Comparison of ENCODE assay signal across 17 cellular contexts in genomic region chr7:124482229-124482628, GRCh38.
DNase-seq lines count a peak whose midpoint lies in the region; ATAC-seq and TF ChIP-seq lines count a peak whose summit lies in the region.
"Had no signal": no experiment of that assay in that cellular context is flagged by ENCODE, and none has a peak within 500 bp of the region (broad histone marks: within the 10 kb centered on the region; RNA-seq: fewer than 3 reads in every experiment).

No MANE protein-coding gene starts in this region.

- H3K79me2 ChIP-seq in PC-3 (ENCODE audit: low read length), result no peaks in the 10 kb centered on the region
- no peaks in the 10 kb centered on the region for H3K79me2 ChIP-seq in Karpas-422 (ENCODE audit: low read length)

- TF ChIP-seq CTCF in PC-3 (conservative IDR thresholded peaks at IDR 0.05; ENCODE audit: low read depth, low read length) (no peak), epithelial cell of esophagus (IDR thresholded peaks at IDR 0.05; ENCODE audit: insufficient read depth, low read depth, low read length, missing control alignments) (no peak)

- POLR2A ChIA-PET in PC-3 (lab: Charles Lee; ENCODE audit: unreplicated experiment), result interaction anchor here (0.5 kb wide), 1 partner anchor 747 kb away, joined by 13 read pairs; no protein-coding TSS in a partner anchor

- CTCF ChIA-PET in PC-3 (lab: Charles Lee), result interaction anchor here (0.5 to 1.2 kb wide), 3 partner anchors 12 to 283 kb away, joined by 3 to 7 read pairs (median 3); partner anchors contain the start of gene GPR37

- H3K9me2 ChIP-seq in PC-3 (replicated peaks; ENCODE audit: low read length) (no peaks in the 10 kb centered on the region), Karpas-422 (replicated peaks; ENCODE audit: insufficient read depth, low read length) (no peaks in the 10 kb centered on the region)

- no peaks in the 10 kb centered on the region for H3K36me3 ChIP-seq in PC-3 (ENCODE audit: low read depth, low read length)
- H3K36me3 ChIP-seq in Karpas-422 (ENCODE audit: insufficient read depth, low read length), result no peaks in the 10 kb centered on the region

- intact Hi-C loops in PC-3 (cut with micrococcal nuclease), result loop anchor here (2.0 to 5.0 kb wide), 3 partner anchors 19 to 285 kb away; partner anchors contain the start of gene GPR37

- peak; percentile 45 for DNase-seq in DMS53 (lab: John Stamatoyannopoulos, UW)
- no peak for DNase-seq in DMS53 treated with DMSO at 0.1 percent for 48 hours (lab: John Stamatoyannopoulos, UW; ENCODE audit: unreplicated experiment)
- DNase-seq in PC-3, result peak; percentile 87
- peak; percentile 8 for DNase-seq in epithelial cell of esophagus (ENCODE audit: low read depth)
- no peak for DNase-seq in DMS79 (lab: John Stamatoyannopoulos, UW)
- no peak for DNase-seq in Karpas-422
- no peak for DNase-seq in D341Med (ENCODE audit: low spot score)
- DNase-seq: 8988T; C1 segment of cervical spinal cord; Calu3; CD4-positive, alpha-beta memory T cell; COR-L47; DMS153; DND-41; H7; HCEC 1CT had no signal

- no peaks in the 10 kb centered on the region for H3F3A ChIP-seq in PC-3 (ENCODE audit: low read length, unreplicated experiment)

- peak; percentile 99 for ATAC-seq in PC-3
- ATAC-seq: GM12878 had no signal

- H3K9ac ChIP-seq in PC-3 (ENCODE audit: low read length) (no peak overlapping the region), Karpas-422 (ENCODE audit: low read length) (no peak overlapping the region)

- H3K27ac ChIP-seq in PC-3 (ENCODE audit: low read length), result peak overlapping the region; percentile 49
- H3K27ac ChIP-seq in Karpas-422 (ENCODE audit: low read length), result no peak overlapping the region

- BruUV-seq in PC-3 (replicated peaks; lab: Mats Ljungman, UMichigan), result no TSS peak

- no peaks in the 10 kb centered on the region for H4K20me1 ChIP-seq in PC-3 (ENCODE audit: low read length)
- H4K20me1 ChIP-seq in Karpas-422 (ENCODE audit: insufficient read depth, low read depth, low read length), result no peaks in the 10 kb centered on the region

- H2AFZ ChIP-seq in PC-3 (ENCODE audit: low read length) (peak overlapping the region; percentile 19; the same call in 1 of the 2 replicates), Karpas-422 (ENCODE audit: low read length) (no peak overlapping the region)

- peak overlapping the region; percentile 44 for H3K4me2 ChIP-seq in PC-3 (ENCODE audit: low read length)
- no peak overlapping the region for H3K4me2 ChIP-seq in Karpas-422 (ENCODE audit: low read depth, low read length, poor library complexity, severe bottlenecking)

- peaks cover 16% of the 10 kb centered on the region for H3K4me1 ChIP-seq in PC-3 (ENCODE audit: insufficient read depth, low read length)
- H3K4me1 ChIP-seq in Karpas-422 (ENCODE audit: low read length), result no peaks in the 10 kb centered on the region

- H3K9me3 ChIP-seq in PC-3 (ENCODE audit: low read length) (no peaks in the 10 kb centered on the region), Karpas-422 (ENCODE audit: low read length) (no peaks in the 10 kb centered on the region; the same call in 1 of the 2 replicates)

- H3K4me3 ChIP-seq in PC-3 (ENCODE audit: low read length) (no peak overlapping the region), epithelial cell of esophagus (ENCODE audit: low read length) (no peak overlapping the region), Karpas-422 (ENCODE audit: low read length) (no peak overlapping the region)
- H3K4me3 ChIP-seq: GM12878 had no signal

- H3K27me3 ChIP-seq in PC-3 (ENCODE audit: low read length) (no peaks in the 10 kb centered on the region), Karpas-422 (ENCODE audit: low read length) (no peaks in the 10 kb centered on the region)

Comparison
In these comparisons a context has a peak if more than half of its experiments do, and no peak if none do; other contexts are left out.
1. DNase-seq: peak in DMS53 (single experiment), PC-3 (single experiment) and epithelial cell of esophagus (single experiment); none in DMS53 treated with DMSO at 0.1 percent for 48 hours (single experiment), DMS79 (single experiment), Karpas-422 (single experiment) and D341Med (single experiment).